In genomic region chr11:26045082-26045481, GRCh38 we compare ENCODE assay signal across 16 cellular contexts.
DNase-seq lines count a peak whose midpoint lies in the region; ATAC-seq, FAIRE-seq and TF ChIP-seq lines count a peak whose summit lies in the region.
"Had no signal": no experiment of that assay in that cellular context is flagged by ENCODE, and none has a peak within 500 bp of the region (broad histone marks: within the 10 kb centered on the region; RNA-seq: fewer than 3 reads in every experiment).

No MANE protein-coding gene starts in this region.

- H3K27me3 ChIP-seq in RWPE2 (ENCODE audit: insufficient read depth, poor library complexity, severe bottlenecking) (no peaks in the 10 kb centered on the region), foreskin keratinocyte (no peaks in the 10 kb centered on the region), sigmoid colon (no peaks in the 10 kb centered on the region)
- H3K27me3 ChIP-seq: BLaER1 treated with 17β-estradiol and CSF1 and Interleukin-3, amounts not matched to agents 10 nM and 100 nM had no signal

- no peak for FAIRE-seq in HTR-8/SVneo (lab: Jason Lieb, UNC)

- no peak overlapping the region for H3K27ac ChIP-seq in RWPE2 (ENCODE audit: poor library complexity, severe bottlenecking)
- H3K27ac ChIP-seq in foreskin keratinocyte = no peak overlapping the region
- no peak overlapping the region for H3K27ac ChIP-seq in sigmoid colon
- H3K27ac ChIP-seq: BLaER1 treated with 17β-estradiol and CSF1 and Interleukin-3, amounts not matched to agents 10 nM and 100 nM had no signal

- no peak for TF ChIP-seq POLR2A in sigmoid colon (IDR thresholded peaks at IDR 0.05)

- H3K9me3 ChIP-seq in RWPE2 (ENCODE audit: severe bottlenecking) = no peaks in the 10 kb centered on the region
- H3K9me3 ChIP-seq in sigmoid colon = no peaks in the 10 kb centered on the region
- H3K9me3 ChIP-seq: BLaER1 treated with 17β-estradiol and CSF1 and Interleukin-3, amounts not matched to agents 10 nM and 100 nM had no signal

- intact Hi-C loops in sigmoid colon (cut with DNase I) = no loop called here

- TF ChIP-seq CTCF in RWPE2 (IDR thresholded peaks at IDR 0.05; ENCODE audit: poor library complexity, severe bottlenecking) = no peak
- TF ChIP-seq CTCF in foreskin keratinocyte (conservative IDR thresholded peaks at IDR 0.05) = no peak
- no peak for TF ChIP-seq CTCF in sigmoid colon (IDR thresholded peaks at IDR 0.05)

- ATAC-seq in RWPE2 (ENCODE audit: low read depth) (peak; percentile 64; the same call in 2 of the 3 replicates), foreskin keratinocyte (peak; percentile 99), GM19351 (IDR thresholded peaks at IDR 0.05; ENCODE audit: unreplicated experiment) (no peak)
- ATAC-seq: CD8-positive, alpha-beta T cell had no signal

- DNase-seq in HCEC 1CT (peak; percentile 40), HTR-8/SVneo (ENCODE audit: insufficient read length, low spot score) (peak; percentile 11), RWPE2 (ENCODE audit: low spot score) (no peak), foreskin keratinocyte (peak; percentile 19 to 63), NOMO-1 treated with DMSO at 0.1 percent for 48 hours (lab: John Stamatoyannopoulos, UW; ENCODE audit: unreplicated experiment) (no peak), sigmoid colon (no peak)
- DNase-seq: CD8-positive, alpha-beta T cell; DMS79; H7; NCI-H1105 treated with DMSO at 0.1 percent for 48 hours; NCI-H1694; NCI-H510A; NCI-H774; SW 1271 had no signal

- H3K4me3 ChIP-seq in RWPE2 (ENCODE audit: severe bottlenecking) (no peak overlapping the region), sigmoid colon (no peak overlapping the region)
- H3K4me3 ChIP-seq: BLaER1 treated with 17β-estradiol and CSF1 and Interleukin-3, amounts not matched to agents 10 nM and 100 nM had no signal

- H3K4me1 ChIP-seq in RWPE2 (ENCODE audit: insufficient read depth, poor library complexity, severe bottlenecking) (no peaks in the 10 kb centered on the region), foreskin keratinocyte (peaks cover 10% of the 10 kb centered on the region), sigmoid colon (no peaks in the 10 kb centered on the region)
- H3K4me1 ChIP-seq: BLaER1 treated with 17β-estradiol and CSF1 and Interleukin-3, amounts not matched to agents 10 nM and 100 nM had no signal

- no peak for TF ChIP-seq EP300 in sigmoid colon (IDR thresholded peaks at IDR 0.05)

- H3K36me3 ChIP-seq in RWPE2 (ENCODE audit: low read depth) = no peaks in the 10 kb centered on the region
- H3K36me3 ChIP-seq in sigmoid colon = no peaks in the 10 kb centered on the region
- H3K36me3 ChIP-seq: BLaER1 treated with 17β-estradiol and CSF1 and Interleukin-3, amounts not matched to agents 10 nM and 100 nM had no signal

Comparison
In these comparisons a context has a peak if more than half of its experiments do, and no peak if none do; other contexts are left out.
1. DNase-seq: peak in HCEC 1CT (single experiment), HTR-8/SVneo (single experiment) and foreskin keratinocyte (2 of 2); none in RWPE2 (single experiment), NOMO-1 treated with DMSO at 0.1 percent for 48 hours (single experiment) and sigmoid colon (single experiment).